8 cellular contexts compared by ENCODE assay signal in the genomic region with DNA sequence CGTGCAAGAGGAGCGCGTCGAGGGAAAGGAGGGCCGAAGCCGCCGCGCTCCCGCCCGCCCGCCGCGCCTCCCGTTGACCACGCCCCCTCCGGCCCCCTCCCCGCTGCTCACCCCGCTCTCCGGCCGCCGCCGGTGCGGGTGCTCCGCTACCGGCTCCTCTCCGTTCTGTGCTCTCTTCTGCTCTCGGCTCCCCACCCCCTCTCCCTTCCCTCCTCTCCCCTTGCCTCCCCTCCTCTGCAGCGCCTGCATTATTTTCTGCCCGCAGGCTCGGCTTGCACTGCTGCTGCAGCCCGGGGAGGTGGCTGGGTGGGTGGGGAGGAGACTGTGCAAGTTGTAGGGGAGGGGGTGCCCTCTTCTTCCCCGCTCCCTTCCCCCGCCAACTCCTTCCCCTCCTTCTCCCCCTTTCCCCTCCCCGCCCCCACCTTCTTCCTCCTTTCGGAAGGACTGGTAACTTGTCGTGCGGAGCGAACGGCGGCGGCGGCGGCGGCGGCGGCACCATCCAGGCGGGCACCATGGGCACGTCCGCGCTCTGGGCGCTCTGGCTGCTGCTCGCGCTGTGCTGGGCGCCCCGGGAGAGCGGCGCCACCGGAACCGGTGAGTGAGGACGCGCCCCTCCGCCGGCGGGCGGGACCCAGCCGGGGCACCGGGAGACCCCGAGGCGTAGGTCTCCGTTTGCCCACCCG. TPM values are rescaled to one million over a fixed set of nuclear protein-coding genes. Genes with fewer than 3 reads are reported as not detected.
DNase-seq lines count a peak whose midpoint lies in the region; ATAC-seq and TF ChIP-seq lines count a peak whose summit lies in the region.

A gene (plus strand): TSS at position 110 of the 683 bp plus-strand sequence. CDS start 403 bp downstream, at position 513.

- no peak within 1 kb of the TSS for H3K27ac ChIP-seq in neutrophil

- no peaks in the 10 kb centered on the region for H3K36me3 ChIP-seq in neutrophil

- H3K4me3 Mint-ChIP-seq in activated naive CD4-positive, alpha-beta T cell treated with anti-CD3 and anti-CD28 coated beads for 36 hours: peak within 1 kb of the TSS; percentile 83

- H3K4me3 ChIP-seq in neutrophil (ENCODE audit: low read depth in 1 of 2, low read length in 1 of 2): peak within 1 kb of the TSS; percentile 62 to 70

- H3K36me3 Mint-ChIP-seq in activated naive CD4-positive, alpha-beta T cell treated with anti-CD3 and anti-CD28 coated beads for 36 hours (ENCODE audit: low read depth): peaks cover 1% of the 10 kb centered on the region

- no peaks in the 10 kb centered on the region for H3K9me3 Mint-ChIP-seq in activated naive CD4-positive, alpha-beta T cell treated with anti-CD3 and anti-CD28 coated beads for 36 hours

- peaks cover 91% of the 10 kb centered on the region for H3K27me3 ChIP-seq in neutrophil

- peak; percentile 41 for DNase-seq in stimulated activated naive CD4-positive, alpha-beta T cell treated with Interleukin-2 at 50 U/mL for 16 hours (lab: John Stamatoyannopoulos, UW)
- DNase-seq in stimulated activated naive CD4-positive, alpha-beta T cell (lab: John Stamatoyannopoulos, UW): no peak
- no peak for DNase-seq in NCI-H460 (ENCODE audit: extremely low read depth, low read depth)
- peak; percentile 50 for DNase-seq in activated naive CD4-positive, alpha-beta T cell treated with anti-CD3 and anti-CD28 coated beads for 36 hours
- DNase-seq in glomerular visceral epithelial cell (ENCODE audit: extremely low spot score): peak; percentile 55
- DNase-seq in COLO829 (ENCODE audit: low spot score): no peak

- CTCF ChIA-PET in activated naive CD4-positive, alpha-beta T cell treated with anti-CD3 and anti-CD28 coated beads for 36 hours (lab: Charles Lee): no interaction called here

- TF ChIP-seq CTCF in neutrophil (IDR thresholded peaks at IDR 0.05): no peak

- H3K4me1 Mint-ChIP-seq in activated naive CD4-positive, alpha-beta T cell treated with anti-CD3 and anti-CD28 coated beads for 36 hours (ENCODE audit: low read depth): peaks cover 12% of the 10 kb centered on the region

- intact Hi-C loops in activated naive CD4-positive, alpha-beta T cell treated with anti-CD3 and anti-CD28 coated beads for 36 hours (cut with micrococcal nuclease): loop anchor here (1.0 to 10.0 kb wide), 9 partner anchors 17 to 905 kb away; a partner anchor contains a TSS

- peak; percentile 24 for ATAC-seq in HG02938 (IDR thresholded peaks at IDR 0.05; ENCODE audit: unreplicated experiment)

- peaks cover 67% of the 10 kb centered on the region for H3K27me3 Mint-ChIP-seq in activated naive CD4-positive, alpha-beta T cell treated with anti-CD3 and anti-CD28 coated beads for 36 hours (ENCODE audit: low read depth)

- H3K27ac Mint-ChIP-seq in activated naive CD4-positive, alpha-beta T cell treated with anti-CD3 and anti-CD28 coated beads for 36 hours: peak within 1 kb of the TSS; percentile 65

- H3K9me3 ChIP-seq in neutrophil: no peaks in the 10 kb centered on the region

- peaks cover 15 to 29% of the 10 kb centered on the region in 2 experiments for H3K4me1 ChIP-seq in neutrophil (ENCODE audit: control insufficient read depth in 1 of 2, insufficient read depth in 1 of 2, low read depth in 1 of 2, low read length in 1 of 2)

RNA-seq across cellular contexts. Expression of the gene that starts here (rescaled TPM):
- 14.5 and 21.5 TPM in 2 replicates for total RNA-seq in NCI-H460 (2014; rRNA removed; shearing (Covaris generic))
- polyA plus RNA-seq in NCI-H460 (2014; cell fraction: nucleus; rRNA removed): 7.8 and 13.6 TPM in 2 replicates
- 1 to 10 TPM; 7.7 to 8.6 TPM for total RNA-seq in activated naive CD4-positive, alpha-beta T cell treated with anti-CD3 and anti-CD28 coated beads for 36 hours

Comparison
In these comparisons a context has a peak if more than half of its experiments do, and no peak if none do; other contexts are left out.
1. DNase-seq: peak in stimulated activated naive CD4-positive, alpha-beta T cell treated with Interleukin-2 at 50 U/mL for 16 hours (single experiment), activated naive CD4-positive, alpha-beta T cell treated with anti-CD3 and anti-CD28 coated beads for 36 hours (single experiment) and glomerular visceral epithelial cell (single experiment); none in stimulated activated naive CD4-positive, alpha-beta T cell (0 of 6), NCI-H460 (single experiment) and COLO829 (single experiment).